34 cellular contexts compared by ENCODE assay signal in the genomic region with DNA sequence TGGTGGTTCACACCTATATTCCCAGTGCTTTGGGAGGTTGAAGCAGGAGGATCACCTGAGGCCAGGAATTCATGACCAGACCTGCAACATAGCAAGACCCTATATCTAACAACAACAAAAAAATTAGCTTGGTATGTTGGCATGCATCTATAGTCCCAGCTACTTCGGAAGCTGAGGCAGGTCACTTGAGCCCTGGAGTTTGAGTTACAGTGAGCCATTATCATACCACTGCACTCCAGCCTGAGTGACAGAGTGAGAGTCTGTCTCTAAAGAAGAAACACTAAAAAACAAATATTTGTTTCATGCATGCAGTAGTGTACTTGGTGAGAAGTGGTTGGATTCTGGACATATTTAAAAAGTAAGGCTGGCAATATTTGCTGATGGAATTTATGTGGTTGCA.
A peak's percentile ranks its signal among the peaks of the same experiment; 100 is the strongest.
DNase-seq lines count a peak whose midpoint lies in the region; ATAC-seq and TF ChIP-seq lines count a peak whose summit lies in the region.
"Had no signal": no experiment of that assay in that cellular context is flagged by ENCODE, and none has a peak within 500 bp of the region (broad histone marks: within the 10 kb centered on the region; RNA-seq: fewer than 3 reads in every experiment).

No MANE protein-coding gene starts in this region.

- no peak overlapping the region for H4K8ac ChIP-seq in trophoblast cell (ENCODE audit: low read depth, low read length)

- no peak overlapping the region for H2AFZ ChIP-seq in trophoblast cell (ENCODE audit: insufficient read depth, low read length, poor library complexity)

- CTCF ChIA-PET in GM10248 (lab: Yijun Ruan, JAX) = no interaction called here

- H2BK5ac ChIP-seq in trophoblast cell (ENCODE audit: low read depth, low read length, poor library complexity) = no peak overlapping the region

- H4K91ac ChIP-seq in trophoblast cell (ENCODE audit: low read depth, low read length) = no peak overlapping the region

- no peaks in the 10 kb centered on the region for H3K4me1 Mint-ChIP-seq in activated T-cell treated with anti-CD3 and anti-CD28 coated beads, Interleukin-2, amount 50 U/mL, for 72 hours (ENCODE audit: low read depth)
- H3K4me1 Mint-ChIP-seq: B cell; CD14-positive monocyte; CD4-positive, alpha-beta memory T cell; CD4-positive, CD25-positive, alpha-beta regulatory T cell had no signal

- H4K12ac ChIP-seq in trophoblast cell (ENCODE audit: low read depth, low read length) = no peak overlapping the region

- H3K36me3 ChIP-seq in left lung (no peaks in the 10 kb centered on the region), lower lobe of right lung (no peaks in the 10 kb centered on the region), trophoblast cell (ENCODE audit: control insufficient read depth in 1 of 2, insufficient read depth in 2 of 2, low read length in 2 of 2) (no peaks in the 10 kb centered on the region), upper lobe of right lung (no peaks in the 10 kb centered on the region)
- H3K36me3 ChIP-seq: BE2C; BLaER1; BLaER1 treated with 17β-estradiol and CSF1 and Interleukin-3, amounts not matched to agents 10 nM and 100 nM had no signal

- no peak overlapping the region for H3K4ac ChIP-seq in trophoblast cell (ENCODE audit: low read depth, low read length)

- H3K9me3 ChIP-seq in left lung = peaks cover 0 to 15% of the 10 kb centered on the region in 2 donors
- H3K9me3 ChIP-seq in lower lobe of right lung = peaks cover 5% of the 10 kb centered on the region
- no peaks in the 10 kb centered on the region for H3K9me3 ChIP-seq in trophoblast cell (ENCODE audit: insufficient read depth, low read depth, low read length)
- H3K9me3 ChIP-seq in upper lobe of right lung = peaks cover 5% of the 10 kb centered on the region
- H3K9me3 ChIP-seq: A549, BE2C, BLaER1, Caco-2 had no signal

- H3K9ac ChIP-seq in trophoblast cell (ENCODE audit: low read length) = no peak overlapping the region
- H3K9ac ChIP-seq: BLaER1; BLaER1 treated with 17β-estradiol and CSF1 and Interleukin-3, amounts not matched to agents 10 nM and 100 nM had no signal

- DNase-seq in left lung = no peak
- DNase-seq in lower lobe of right lung = no peak
- DNase-seq in trophoblast cell = peak; percentile 8 to 73
- no peak for DNase-seq in upper lobe of right lung
- DNase-seq in activated T-cell treated with anti-CD3 and anti-CD28 coated beads, Interleukin-2, amount 50 U/mL, for 72 hours = no peak
- DNase-seq in NOMO-1 treated with dmso at 0.1 percent for 144 hours (lab: John Stamatoyannopoulos, UW; ENCODE audit: unreplicated experiment) = no peak
- no peak for DNase-seq in DMS53 (lab: John Stamatoyannopoulos, UW)
- DNase-seq in GM10248 (ENCODE audit: extremely low spot score) = no peak
- DNase-seq: 8988T; ACHN; AML-193; BE2C; C1 segment of cervical spinal cord; Caco-2; Calu3; CD4-positive, alpha-beta memory T cell; CD4-positive, alpha-beta T cell; CD4-positive, CD25-positive, alpha-beta regulatory T cell; CD8-positive, alpha-beta memory T cell; CD8-positive, alpha-beta T cell; COR-L47; DMS 273 treated with DMSO at 0.1 percent for 48 hours; DMS153; DMS79; DMS79 treated with DMSO at 0.1 percent for 48 hours; DND-41; EL had no signal

- no peak overlapping the region for H3K4me3 Mint-ChIP-seq in activated T-cell treated with anti-CD3 and anti-CD28 coated beads, Interleukin-2, amount 50 U/mL, for 72 hours
- H3K4me3 Mint-ChIP-seq: B cell; CD14-positive monocyte; CD4-positive, alpha-beta memory T cell; CD4-positive, alpha-beta T cell; CD4-positive, CD25-positive, alpha-beta regulatory T cell; CD8-positive, alpha-beta memory T cell; CD8-positive, alpha-beta T cell had no signal

- H3K4me3 ChIP-seq in left lung (no peak overlapping the region), lower lobe of right lung (no peak overlapping the region), trophoblast cell (ENCODE audit: low read depth, low read length) (no peak overlapping the region), upper lobe of right lung (no peak overlapping the region)
- H3K4me3 ChIP-seq: A549; BLaER1; BLaER1 treated with 17β-estradiol and CSF1 and Interleukin-3, amounts not matched to agents 10 nM and 100 nM had no signal

- H3K79me2 ChIP-seq in trophoblast cell (ENCODE audit: control insufficient read depth, insufficient read depth, low read length, poor library complexity) = no peaks in the 10 kb centered on the region

- H3K27ac ChIP-seq in left lung = peak overlapping the region in 1 of 2 donors; percentile 57
- no peak overlapping the region for H3K27ac ChIP-seq in lower lobe of right lung
- H3K27ac ChIP-seq in trophoblast cell (ENCODE audit: low read depth, low read length) = no peak overlapping the region
- H3K27ac ChIP-seq in upper lobe of right lung = no peak overlapping the region
- H3K27ac ChIP-seq: 22Rv1; A549; BLaER1; BLaER1 treated with 17β-estradiol and CSF1 and Interleukin-3, amounts not matched to agents 10 nM and 100 nM; C4-2B had no signal

- H2BK120ac ChIP-seq in trophoblast cell (ENCODE audit: insufficient read depth, low read length, poor library complexity) = no peak overlapping the region

- no peak overlapping the region for H3K23ac ChIP-seq in trophoblast cell (ENCODE audit: low read length)

- H3K4me1 ChIP-seq in left lung (no peaks in the 10 kb centered on the region), lower lobe of right lung (no peaks in the 10 kb centered on the region), trophoblast cell (ENCODE audit: control insufficient read depth in 1 of 2, insufficient read depth in 2 of 2, low read length in 2 of 2) (no peaks in the 10 kb centered on the region), upper lobe of right lung (no peaks in the 10 kb centered on the region)
- H3K4me1 ChIP-seq: A549; BE2C; BLaER1; BLaER1 treated with 17β-estradiol and CSF1 and Interleukin-3, amounts not matched to agents 10 nM and 100 nM; Caco-2 had no signal

- no peak overlapping the region for H3K27ac Mint-ChIP-seq in activated T-cell treated with anti-CD3 and anti-CD28 coated beads, Interleukin-2, amount 50 U/mL, for 72 hours
- H3K27ac Mint-ChIP-seq: B cell; CD14-positive monocyte; CD4-positive, alpha-beta memory T cell; CD4-positive, alpha-beta T cell; CD8-positive, alpha-beta T cell had no signal

- no CpG with 5 or more reads among the region's 1 CpG for WGBS in trophoblast cell (ENCODE audit: extremely low coverage, insufficient coverage, insufficient read length)

- H2BK12ac ChIP-seq in trophoblast cell (ENCODE audit: low read length) = no peak overlapping the region

- H3K36me3 Mint-ChIP-seq in activated T-cell treated with anti-CD3 and anti-CD28 coated beads, Interleukin-2, amount 50 U/mL, for 72 hours (ENCODE audit: insufficient read depth in 2 of 2) = peaks cover 10 to 16% of the 10 kb centered on the region in 2 donors
- H3K36me3 Mint-ChIP-seq: CD14-positive monocyte had no signal

- H3K27me3 ChIP-seq in left lung = no peaks in the 10 kb centered on the region
- H3K27me3 ChIP-seq in lower lobe of right lung (ENCODE audit: low read depth) = no peaks in the 10 kb centered on the region
- H3K27me3 ChIP-seq in trophoblast cell (ENCODE audit: insufficient read depth, low read length) = no peaks in the 10 kb centered on the region
- no peaks in the 10 kb centered on the region for H3K27me3 ChIP-seq in upper lobe of right lung
- H3K27me3 ChIP-seq: BLaER1; BLaER1 treated with 17β-estradiol and CSF1 and Interleukin-3, amounts not matched to agents 10 nM and 100 nM had no signal

- H2AK5ac ChIP-seq in trophoblast cell (ENCODE audit: low read length) = no peak overlapping the region

- no peaks in the 10 kb centered on the region for H3K79me1 ChIP-seq in trophoblast cell (ENCODE audit: low read length)

- intact Hi-C loops in left lung (cut with DNase I) (no loop called here), lower lobe of right lung (cut with DNase I) (no loop called here), upper lobe of right lung (cut with DNase I) (no loop called here)

- H3K9me3 Mint-ChIP-seq in activated T-cell treated with anti-CD3 and anti-CD28 coated beads, Interleukin-2, amount 50 U/mL, for 72 hours = peaks cover 2 to 7% of the 10 kb centered on the region in 2 donors

- ATAC-seq in left lung (peak; percentile 52), lower lobe of right lung (peak; percentile 29 to 61), upper lobe of right lung (peak; percentile 41)
- ATAC-seq in activated T-cell treated with anti-CD3 and anti-CD28 coated beads, Interleukin-2, amount 50 U/mL, for 72 hours (replicated peaks in 1 of 2) = no peak
- ATAC-seq: A549; CD8-positive, alpha-beta T cell had no signal

- TF ChIP-seq CTCF in left lung (IDR thresholded peaks at IDR 0.05) = no peak
- TF ChIP-seq CTCF in lower lobe of right lung (IDR thresholded peaks at IDR 0.05) = no peak
- TF ChIP-seq CTCF in upper lobe of right lung (IDR thresholded peaks at IDR 0.05) = no peak
- TF ChIP-seq CTCF in GM10248 (IDR thresholded peaks at IDR 0.05; ENCODE audit: control extremely low read depth, extremely low read depth, low read depth, missing control alignments) = no peak

- H3K18ac ChIP-seq in trophoblast cell (ENCODE audit: low read length) = no peak overlapping the region

- H3K14ac ChIP-seq in trophoblast cell (ENCODE audit: low read length) = no peak overlapping the region

- POLR2A ChIA-PET in GM10248 (lab: Yijun Ruan, JAX) = no interaction called here

- H3K27me3 Mint-ChIP-seq in activated T-cell treated with anti-CD3 and anti-CD28 coated beads, Interleukin-2, amount 50 U/mL, for 72 hours (ENCODE audit: low read depth) = no peaks in the 10 kb centered on the region
- H3K27me3 Mint-ChIP-seq: B cell; CD4-positive, alpha-beta memory T cell; CD4-positive, alpha-beta T cell; CD4-positive, CD25-positive, alpha-beta regulatory T cell; CD8-positive, alpha-beta memory T cell had no signal

- H3K4me2 ChIP-seq in trophoblast cell (ENCODE audit: low read length) = no peak overlapping the region
- H3K4me2 ChIP-seq: A549; BLaER1; BLaER1 treated with 17β-estradiol and CSF1 and Interleukin-3, amounts not matched to agents 10 nM and 100 nM had no signal

Comparison
In these comparisons a context has a peak if more than half of its experiments do, and no peak if none do; other contexts are left out.
1. ATAC-seq: peak in left lung (single experiment), lower lobe of right lung (2 of 2) and upper lobe of right lung (single experiment); none in activated T-cell treated with anti-CD3 and anti-CD28 coated beads, Interleukin-2, amount 50 U/mL, for 72 hours (0 of 2).
2. DNase-seq: peak in trophoblast cell (2 of 2); none in left lung (0 of 2), lower lobe of right lung (single experiment), upper lobe of right lung (single experiment), activated T-cell treated with anti-CD3 and anti-CD28 coated beads, Interleukin-2, amount 50 U/mL, for 72 hours (0 of 2), NOMO-1 treated with dmso at 0.1 percent for 144 hours (single experiment), DMS53 (single experiment) and GM10248 (single experiment).